Comparison of ENCODE assay signal across 28 cellular contexts in genomic region chr12:98780261-98780660, GRCh38.
"Had no signal": no experiment of that assay in that cellular context is flagged by ENCODE, and none has a peak within 500 bp of the region (broad histone marks: within the 10 kb centered on the region; RNA-seq: fewer than 3 reads in every experiment).

No MANE protein-coding gene starts in this region.

- H3K4me2 ChIP-seq: KMS-11, SK-N-SH had no signal

- ATAC-seq: activated CD4-positive, alpha-beta T cell treated with anti-CD3 and anti-CD28 coated beads for 36 hours; activated CD8-positive, alpha-beta T cell treated with anti-CD3 and anti-CD28 coated beads, Interleukin-2, amount 10 ng/mL, durations not matched to agents 7 days and 5 days; Panc1; Right ventricle myocardium inferior had no signal

- H3K36me3 Mint-ChIP-seq: activated naive CD8-positive, alpha-beta T cell treated with anti-CD3 and anti-CD28 coated beads, Interleukin-2, amount 10 ng/mL, durations not matched to agents 7 days and 5 days had no signal

- H3K9me3 Mint-ChIP-seq: activated naive CD8-positive, alpha-beta T cell treated with anti-CD3 and anti-CD28 coated beads, Interleukin-2, amount 10 ng/mL, durations not matched to agents 7 days and 5 days; central memory CD8-positive, alpha-beta T cell had no signal

- H3K4me3 ChIP-seq: adrenal gland, MG63, SJCRH30 had no signal

- DNase-seq: activated CD4-positive, alpha-beta T cell treated with anti-CD3 and anti-CD28 coated beads for 36 hours; activated CD4-positive, alpha-beta T cell treated with anti-CD3 and anti-CD28 coated beads, Interleukin-2, amount 50 U/mL, for 4 hours; activated CD8-positive, alpha-beta memory T cell treated with anti-CD3 and anti-CD28 coated beads, Interleukin-2, amount 50 U/mL, for 48 hours; activated CD8-positive, alpha-beta T cell treated with anti-CD3 and anti-CD28 coated beads, Interleukin-2, amount 10 ng/mL, durations not matched to agents 7 days and 5 days; activated naive CD4-positive, alpha-beta T cell treated with anti-CD3 and anti-CD28 coated beads, Interleukin-2, amount 50 U/mL, for 16 hours; activated naive CD8-positive, alpha-beta T cell treated with anti-CD3 and anti-CD28 coated beads, Interleukin-2, amount 10 ng/mL, durations not matched to agents 7 days and 5 days; activated T-cell treated with anti-CD3 and anti-CD28 coated beads, Interleukin-2, amount 50 U/mL, for 1 hour; adrenal gland; aorta; MG63; MV-4-11; NCI-H1092 treated with DMSO at 0.1 percent for 48 hours; NCI-H1436; NCI-H1694 treated with DMSO at 0.1 percent for 48 hours; NCI-H2029 treated with DMSO at 0.1 percent for 48 hours; NCI-H510A treated with DMSO at 0.1 percent for 48 hours; NCI-H69; NK-92 treated with Interleukin-12 subunit alpha and Interleukin-12 subunit beta, amount 100 ng/mL, for 24 hours; OCI-M1; RPMI8226; SJCRH30; SK-N-SH; T-helper 1 cell; WERI-Rb-1 had no signal

- H3K4me1 ChIP-seq: adrenal gland, SJCRH30 had no signal

- H3K4me3 Mint-ChIP-seq: activated CD4-positive, alpha-beta T cell treated with anti-CD3 and anti-CD28 coated beads for 36 hours; activated CD8-positive, alpha-beta T cell treated with anti-CD3 and anti-CD28 coated beads, Interleukin-2, amount 10 ng/mL, durations not matched to agents 7 days and 5 days; activated naive CD8-positive, alpha-beta T cell treated with anti-CD3 and anti-CD28 coated beads, Interleukin-2, amount 10 ng/mL, durations not matched to agents 7 days and 5 days; central memory CD8-positive, alpha-beta T cell had no signal

- H3K4me1 Mint-ChIP-seq: activated CD4-positive, alpha-beta T cell treated with anti-CD3 and anti-CD28 coated beads for 36 hours; activated naive CD8-positive, alpha-beta T cell treated with anti-CD3 and anti-CD28 coated beads, Interleukin-2, amount 10 ng/mL, durations not matched to agents 7 days and 5 days; central memory CD8-positive, alpha-beta T cell had no signal

- H3K27me3 ChIP-seq: adrenal gland, MG63, SJCRH30 had no signal

- H3K27ac Mint-ChIP-seq: activated CD4-positive, alpha-beta T cell treated with anti-CD3 and anti-CD28 coated beads for 36 hours; activated CD8-positive, alpha-beta T cell treated with anti-CD3 and anti-CD28 coated beads, Interleukin-2, amount 10 ng/mL, durations not matched to agents 7 days and 5 days; activated naive CD8-positive, alpha-beta T cell treated with anti-CD3 and anti-CD28 coated beads, Interleukin-2, amount 10 ng/mL, durations not matched to agents 7 days and 5 days had no signal

- H3K36me3 ChIP-seq: adrenal gland, MG63, SJCRH30, WERI-Rb-1 had no signal

- H3K27ac ChIP-seq: adrenal gland, KMS-11, SJCRH30, WERI-Rb-1 had no signal

- H3K9me2 ChIP-seq: SK-N-SH had no signal
